ENCODE assay signal across 23 cellular contexts in the genomic region with DNA sequence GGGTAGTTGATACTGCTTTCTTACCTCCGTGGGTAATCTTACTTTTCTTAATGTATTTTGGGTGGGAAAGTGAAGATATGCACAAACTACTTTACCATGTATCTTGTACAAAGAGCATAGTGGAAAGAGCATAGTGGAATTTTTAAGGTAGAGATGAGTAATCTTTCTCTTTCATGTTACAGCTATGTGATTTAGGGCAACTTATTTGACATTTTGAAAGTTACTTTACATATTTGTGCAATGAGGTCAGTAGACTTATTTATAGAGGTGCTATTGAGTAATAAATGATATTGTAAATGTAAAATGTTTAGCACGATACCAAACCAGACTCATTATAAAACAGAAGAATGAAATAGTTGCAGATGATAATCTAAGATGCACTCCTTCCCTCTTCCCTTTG.
"Had no signal": no experiment of that assay in that cellular context is flagged by ENCODE, and none has a peak within 500 bp of the region (broad histone marks: within the 10 kb centered on the region; RNA-seq: fewer than 3 reads in every experiment).

No MANE protein-coding gene starts in this region.

- FAIRE-seq: endometrium, frontal cortex, islet of Langerhans, keratinocyte had no signal

- H3K27ac ChIP-seq: colonic mucosa, epithelial cell of prostate, esophagus squamous epithelium, gastroesophageal sphincter, heart left ventricle, hepatocyte, left lung, lower lobe of right lung had no signal

- H3K27me3 ChIP-seq: colonic mucosa, esophagus squamous epithelium, gastroesophageal sphincter, heart left ventricle, hepatocyte, left lung had no signal

- H3K4me1 ChIP-seq: colonic mucosa, esophagus squamous epithelium, gastroesophageal sphincter, heart left ventricle, left lung, lower lobe of right lung had no signal

- ATAC-seq: effector memory CD8-positive, alpha-beta T cell; esophagus mucosa; gastroesophageal sphincter; heart left ventricle; left cardiac atrium; left lung; left ventricle myocardium superior; lower lobe of right lung; mucosa of descending colon had no signal

- DNase-seq: colonic mucosa; cortex of kidney; effector CD8-positive, alpha-beta T cell; effector memory CD8-positive, alpha-beta T cell; endodermal cell; esophagus squamous epithelium; foreskin fibroblast; heart left ventricle; left cardiac atrium; left lung; left ventricle myocardium superior; lower lobe of right lung; mesenchymal stem cell; mucosa of descending colon; naive B cell had no signal
